Comparison of ENCODE assay signal across 8 cellular contexts in genomic region chr3:120350431-120350941, GRCh38. TPM values are rescaled to one million over a fixed set of nuclear protein-coding genes. Genes with fewer than 3 reads are reported as not detected.
A peak's percentile ranks its signal among the peaks of the same experiment; 100 is the strongest.
DNase-seq lines count a peak whose midpoint lies in the region; ATAC-seq and TF ChIP-seq lines count a peak whose summit lies in the region.

No MANE protein-coding gene starts in this region.

- CTCF ChIA-PET in activated CD4-positive, alpha-beta memory T cell treated with anti-CD3 and anti-CD28 coated beads for 36 hours (lab: Charles Lee), result interaction anchor here (2.6 to 3.0 kb wide), 2 partner anchors 66 to 208 kb away, joined by 8 to 28 read pairs; no protein-coding TSS in a partner anchor

- POLR2A ChIA-PET in activated CD4-positive, alpha-beta memory T cell treated with anti-CD3 and anti-CD28 coated beads for 36 hours (lab: Charles Lee), result interaction anchor here (1.4 kb wide), 1 partner anchor 15 kb away, joined by 3 read pairs; no protein-coding TSS in a partner anchor

- no peak overlapping the region for H3K27ac Mint-ChIP-seq in activated CD4-positive, alpha-beta memory T cell treated with anti-CD3 and anti-CD28 coated beads for 36 hours
- peak overlapping the region; percentile 56 for H3K27ac Mint-ChIP-seq in stimulated activated naive B cell treated with anti-CD40 and anti-IgM and Interleukin-4, amounts not matched to agents 10 μg/mL and 1 μg/mL and 100 μg/mL, for 72 hours

- H3K4me3 Mint-ChIP-seq in activated CD4-positive, alpha-beta memory T cell treated with anti-CD3 and anti-CD28 coated beads for 36 hours, result peak overlapping the region; percentile 27
- H3K4me3 Mint-ChIP-seq in stimulated activated naive B cell treated with anti-CD40 and anti-IgM and Interleukin-4, amounts not matched to agents 10 μg/mL and 1 μg/mL and 100 μg/mL, for 72 hours, result peak overlapping the region in 1 of 2 donors; percentile 62

- peaks cover 10% of the 10 kb centered on the region for H3K36me3 Mint-ChIP-seq in activated CD4-positive, alpha-beta memory T cell treated with anti-CD3 and anti-CD28 coated beads for 36 hours
- H3K36me3 Mint-ChIP-seq in stimulated activated naive B cell treated with anti-CD40 and anti-IgM and Interleukin-4, amounts not matched to agents 10 μg/mL and 1 μg/mL and 100 μg/mL, for 72 hours, result peaks cover 6 to 12% of the 10 kb centered on the region in 2 donors

- no peak for TF ChIP-seq CTCF in AG10803 (conservative IDR thresholded peaks at IDR 0.05; ENCODE audit: low read length)

- H3K4me1 ChIP-seq in right cardiac atrium (ENCODE audit: control insufficient read depth, insufficient read depth, low read length), result no peaks in the 10 kb centered on the region
- peaks cover 6% of the 10 kb centered on the region for H3K4me1 ChIP-seq in effector memory CD4-positive, alpha-beta T cell (ENCODE audit: control insufficient read depth, insufficient read depth, low read length, poor library complexity, severe bottlenecking)

- no peaks in the 10 kb centered on the region for H3K9me3 ChIP-seq in right cardiac atrium (ENCODE audit: control insufficient read depth, low read length)
- no peaks in the 10 kb centered on the region for H3K9me3 ChIP-seq in effector memory CD4-positive, alpha-beta T cell (ENCODE audit: control insufficient read depth, low read length)

- H3K9me3 Mint-ChIP-seq in activated CD4-positive, alpha-beta memory T cell treated with anti-CD3 and anti-CD28 coated beads for 36 hours, result no peaks in the 10 kb centered on the region
- no peaks in the 10 kb centered on the region for H3K9me3 Mint-ChIP-seq in stimulated activated naive B cell treated with anti-CD40 and anti-IgM and Interleukin-4, amounts not matched to agents 10 μg/mL and 1 μg/mL and 100 μg/mL, for 72 hours

- no peaks in the 10 kb centered on the region for H3K27me3 ChIP-seq in right cardiac atrium (ENCODE audit: control insufficient read depth, insufficient read depth)
- H3K27me3 ChIP-seq in effector memory CD4-positive, alpha-beta T cell (replicated peaks; ENCODE audit: control insufficient read depth, insufficient read depth, low read length, poor library complexity, severe bottlenecking), result no peaks in the 10 kb centered on the region

- no peaks in the 10 kb centered on the region for H3K36me3 ChIP-seq in effector memory CD4-positive, alpha-beta T cell (ENCODE audit: control insufficient read depth, insufficient read depth, low read length)

- H3K27ac ChIP-seq in right cardiac atrium (ENCODE audit: low read length), result no peak overlapping the region
- no peak overlapping the region for H3K27ac ChIP-seq in effector memory CD4-positive, alpha-beta T cell (ENCODE audit: insufficient read depth, low read length, poor library complexity, severe bottlenecking)

- H3K4me3 ChIP-seq in AG10803 (ENCODE audit: low read length) (peak overlapping the region; percentile 84), right cardiac atrium (ENCODE audit: low read length) (no peak overlapping the region)
- H3K4me3 ChIP-seq in effector memory CD4-positive, alpha-beta T cell (ENCODE audit: insufficient read depth, low read depth, low read length, poor library complexity, severe bottlenecking), result no peak overlapping the region

- 44% methylated on average over 7 of the region's 7 CpGs for WGBS in right cardiac atrium

- peak; percentile 56 for DNase-seq in AG10803 (ENCODE audit: low read depth)
- DNase-seq in HK-2 (ENCODE audit: unreplicated experiment), result peak; percentile 35
- DNase-seq in activated CD4-positive, alpha-beta memory T cell treated with anti-CD3 and anti-CD28 coated beads for 36 hours, result no peak
- DNase-seq in right cardiac atrium, result peak; percentile 40 to 73 (median 68)
- DNase-seq in stimulated activated naive B cell treated with anti-CD40 and anti-IgM and Interleukin-4, amounts not matched to agents 10 μg/mL and 1 μg/mL and 100 μg/mL, for 72 hours, result no peak
- DNase-seq in effector memory CD4-positive, alpha-beta T cell, result no peak

- intact Hi-C loops in activated CD4-positive, alpha-beta memory T cell treated with anti-CD3 and anti-CD28 coated beads for 36 hours (cut with micrococcal nuclease), result no loop called here
- intact Hi-C loops in right cardiac atrium (cut with DNase I), result no loop called here

- ATAC-seq in right cardiac atrium (no peak), GM21737 (IDR thresholded peaks at IDR 0.05; ENCODE audit: unreplicated experiment) (no peak), HG03095 (IDR thresholded peaks at IDR 0.05; ENCODE audit: unreplicated experiment) (no peak)
- ATAC-seq in stimulated activated naive B cell treated with anti-CD40 and anti-IgM and Interleukin-4, amounts not matched to agents 10 μg/mL and 1 μg/mL and 100 μg/mL, for 72 hours (replicated peaks), result no peak

- H3K27me3 Mint-ChIP-seq in activated CD4-positive, alpha-beta memory T cell treated with anti-CD3 and anti-CD28 coated beads for 36 hours, result no peaks in the 10 kb centered on the region
- H3K27me3 Mint-ChIP-seq in stimulated activated naive B cell treated with anti-CD40 and anti-IgM and Interleukin-4, amounts not matched to agents 10 μg/mL and 1 μg/mL and 100 μg/mL, for 72 hours, result peaks cover 0 to 4% of the 10 kb centered on the region in 2 donors

- peaks cover 31% of the 10 kb centered on the region for H3K4me1 Mint-ChIP-seq in activated CD4-positive, alpha-beta memory T cell treated with anti-CD3 and anti-CD28 coated beads for 36 hours (ENCODE audit: low read depth)
- H3K4me1 Mint-ChIP-seq in stimulated activated naive B cell treated with anti-CD40 and anti-IgM and Interleukin-4, amounts not matched to agents 10 μg/mL and 1 μg/mL and 100 μg/mL, for 72 hours, result peaks cover 13 to 31% of the 10 kb centered on the region in 2 donors

RNA-seq across cellular contexts. Expression of gene LRRC58, which starts 1.3 kb away (rescaled TPM):
- total RNA-seq in activated CD4-positive, alpha-beta memory T cell treated with anti-CD3 and anti-CD28 coated beads for 36 hours, result 10 to 100 TPM; 16.2 to 16.9 TPM
- total RNA-seq in right cardiac atrium, result 10 to 100 TPM; 10.3 to 14.6 (median 12.4) TPM
- polyA plus RNA-seq in right cardiac atrium, result 4.6 TPM

Comparison
In these comparisons a context has a peak if more than half of its experiments do, and no peak if none do; other contexts are left out.
1. DNase-seq: peak in AG10803 (single experiment), HK-2 (single experiment) and right cardiac atrium (3 of 3); none in activated CD4-positive, alpha-beta memory T cell treated with anti-CD3 and anti-CD28 coated beads for 36 hours (single experiment), stimulated activated naive B cell treated with anti-CD40 and anti-IgM and Interleukin-4, amounts not matched to agents 10 μg/mL and 1 μg/mL and 100 μg/mL, for 72 hours (single experiment) and effector memory CD4-positive, alpha-beta T cell (0 of 3).